ENCODE assay signal across 1 cellular context in genomic region chr17:60086822-60087591, GRCh38.
A peak's percentile ranks its signal among the peaks of the same experiment; 100 is the strongest.
TF ChIP-seq lines count a peak whose summit lies in the region.

No MANE protein-coding gene starts in this region.

TF ChIP-seq in IMR-90, 13 proteins besides CTCF, POLR2A, EP300 and RAD21:
- TF ChIP-seq MAFK (IDR thresholded peaks at IDR 0.05; ENCODE audit: low read depth, low read length) (no peak), RFX5 (IDR thresholded peaks at IDR 0.05; ENCODE audit: low read depth, low read length) (no peak), MXI1 (IDR thresholded peaks at IDR 0.05; ENCODE audit: borderline replicate concordance, low read depth, low read length) (no peak), USF2 (IDR thresholded peaks at IDR 0.05; ENCODE audit: low read depth, low read length) (no peak), RCOR1 (IDR thresholded peaks at IDR 0.05; ENCODE audit: insufficient replicate concordance, low read length) (no peak), MAZ (IDR thresholded peaks at IDR 0.05; ENCODE audit: borderline replicate concordance, low read depth, low read length) (no peak), CEBPB (IDR thresholded peaks at IDR 0.05; ENCODE audit: low read depth, low read length) (peak; percentile 58; the same call in 1 of the 2 replicates)
